ENCODE assay signal across 20 cellular contexts in the genomic region with DNA sequence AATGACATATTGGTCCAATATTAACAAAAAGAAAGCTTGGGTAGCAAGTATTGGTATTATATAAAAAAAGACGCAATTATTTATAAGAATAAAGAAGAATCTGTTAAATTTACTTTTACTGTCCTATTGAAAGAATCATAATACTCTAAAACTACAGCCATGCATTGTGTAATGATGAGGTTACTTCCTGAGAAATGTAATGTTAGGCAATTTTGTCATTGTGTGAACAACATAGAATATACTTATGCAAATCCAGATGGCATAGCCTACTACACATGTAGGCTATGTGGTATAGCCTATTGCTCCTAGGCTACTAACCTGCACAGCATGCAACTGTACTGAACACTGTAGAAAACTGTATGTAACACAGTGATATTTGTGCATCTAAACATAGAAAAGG.
"Had no signal": no experiment of that assay in that cellular context is flagged by ENCODE, and none has a peak within 500 bp of the region (broad histone marks: within the 10 kb centered on the region; RNA-seq: fewer than 3 reads in every experiment).

No MANE protein-coding gene starts in this region.

- H3K9me3 ChIP-seq: SK-N-SH, stomach, testis, upper lobe of left lung had no signal

- H3K27ac Mint-ChIP-seq: activated naive CD4-positive, alpha-beta T cell treated with anti-CD3 and anti-CD28 coated beads, Interleukin-2, amount 10 ng/mL, durations not matched to agents 7 days and 5 days; activated T-helper 2 cell treated with anti-CD3 and anti-CD28 coated beads, Interferon-gamma antibody, Interleukin-2, Interleukin-4, amounts not matched to agents 10 μg/mL and 5 μg/mL and 100 μg/mL, durations not matched to agents 14 hours and 24 hours and 36 hours; effector memory CD8-positive, alpha-beta T cell; immature natural killer cell; mesothelial cell of epicardium; neural progenitor cell had no signal

- DNase-seq: activated CD4-positive, alpha-beta T cell treated with anti-CD3 and anti-CD28 coated beads, Interleukin-2, amount 50 U/mL, for 4 hours; activated CD4-positive, CD25-positive, alpha-beta regulatory T cell treated with anti-CD3 and anti-CD28 coated beads, Interleukin-2, amount 50 U/mL, for 72 hours; activated naive CD4-positive, alpha-beta T cell treated with anti-CD3 and anti-CD28 coated beads, Interleukin-2, amount 10 ng/mL, durations not matched to agents 7 days and 5 days; cerebellar nuclear complex; dermis blood vessel endothelial cell; effector memory CD8-positive, alpha-beta T cell; foreskin melanocyte; head of caudate nucleus; immature natural killer cell; SK-N-SH; stimulated activated CD4-positive, alpha-beta T cell treated with anti-CD3 and anti-CD28 coated beads, Interleukin-1b, Interleukin-23, amount 100 ng/mL, for 48 hours; stomach; T-helper 1 cell; T1000; testis; upper lobe of left lung had no signal

- H2AFZ ChIP-seq: neural progenitor cell had no signal

- H3K4me1 ChIP-seq: neural progenitor cell, stomach, testis, upper lobe of left lung had no signal

- H3K27ac ChIP-seq: epithelial cell of prostate, neural progenitor cell, stomach, testis, upper lobe of left lung had no signal

- H3K9me3 Mint-ChIP-seq: activated naive CD4-positive, alpha-beta T cell treated with anti-CD3 and anti-CD28 coated beads, Interleukin-2, amount 10 ng/mL, durations not matched to agents 7 days and 5 days; activated T-helper 2 cell treated with anti-CD3 and anti-CD28 coated beads, Interferon-gamma antibody, Interleukin-2, Interleukin-4, amounts not matched to agents 10 μg/mL and 5 μg/mL and 100 μg/mL, durations not matched to agents 14 hours and 24 hours and 36 hours; mesothelial cell of epicardium; neural progenitor cell had no signal

- H3K9ac ChIP-seq: neural progenitor cell, SK-N-SH had no signal

- H3K4me3 Mint-ChIP-seq: activated naive CD4-positive, alpha-beta T cell treated with anti-CD3 and anti-CD28 coated beads, Interleukin-2, amount 10 ng/mL, durations not matched to agents 7 days and 5 days; effector memory CD8-positive, alpha-beta T cell; immature natural killer cell; mesothelial cell of epicardium; neural progenitor cell had no signal

- H3K27me3 ChIP-seq: neural progenitor cell, stomach, testis, upper lobe of left lung had no signal

- H3K4me3 ChIP-seq: neural progenitor cell, stomach, testis, upper lobe of left lung had no signal

- H3K4me1 Mint-ChIP-seq: activated naive CD4-positive, alpha-beta T cell treated with anti-CD3 and anti-CD28 coated beads, Interleukin-2, amount 10 ng/mL, durations not matched to agents 7 days and 5 days; immature natural killer cell; mesothelial cell of epicardium; neural progenitor cell had no signal

- H3K4me2 ChIP-seq: neural progenitor cell, SK-N-SH had no signal

- ATAC-seq: effector memory CD8-positive, alpha-beta T cell had no signal

- H3K36me3 ChIP-seq: neural progenitor cell, stomach, upper lobe of left lung had no signal

- H3K27me3 Mint-ChIP-seq: activated naive CD4-positive, alpha-beta T cell treated with anti-CD3 and anti-CD28 coated beads, Interleukin-2, amount 10 ng/mL, durations not matched to agents 7 days and 5 days; effector memory CD8-positive, alpha-beta T cell had no signal

- H3K36me3 Mint-ChIP-seq: activated naive CD4-positive, alpha-beta T cell treated with anti-CD3 and anti-CD28 coated beads, Interleukin-2, amount 10 ng/mL, durations not matched to agents 7 days and 5 days; immature natural killer cell; mesothelial cell of epicardium; neural progenitor cell had no signal
